In the genomic region with DNA sequence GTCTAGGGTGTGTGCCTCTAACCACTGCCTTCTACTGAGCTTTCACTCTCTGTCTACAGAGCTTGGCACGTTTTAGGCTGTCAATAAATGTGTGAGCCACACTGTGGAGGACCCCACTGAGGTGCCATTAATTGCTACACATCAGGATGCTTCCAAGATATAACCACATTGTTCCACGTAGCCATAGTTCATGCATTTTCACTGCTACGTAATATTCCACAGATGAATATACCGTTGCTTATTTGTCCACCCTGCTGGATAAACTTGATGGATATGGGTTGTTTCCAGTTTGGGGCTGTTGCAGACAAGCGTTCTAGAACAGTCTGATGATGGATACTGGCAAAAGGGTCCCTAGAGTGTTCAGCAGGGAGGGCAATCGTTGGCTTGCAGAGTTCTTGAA, we compare ENCODE assay signal across 16 cellular contexts. TPM values are rescaled to one million over a fixed set of nuclear protein-coding genes. Genes with fewer than 3 reads are reported as not detected.
DNase-seq lines count a peak whose midpoint lies in the region; ATAC-seq and TF ChIP-seq lines count a peak whose summit lies in the region.
"Had no signal": no experiment of that assay in that cellular context is flagged by ENCODE, and none has a peak within 500 bp of the region (broad histone marks: within the 10 kb centered on the region; RNA-seq: fewer than 3 reads in every experiment).

No MANE protein-coding gene starts in this region.

- no peak for DNase-seq in WERI-Rb-1
- no peak for DNase-seq in dorsolateral prefrontal cortex
- DNase-seq in right atrium auricular region (ENCODE audit: low spot score) = no peak
- DNase-seq in CD14-positive monocyte (ENCODE audit: low spot score) = no peak
- DNase-seq in superior temporal gyrus (ENCODE audit: extremely low spot score) = no peak
- DNase-seq: CD8-positive, alpha-beta T cell; COR-L47; DMS153; DMS79 treated with DMSO at 0.1 percent for 48 hours; EL; HFFc6 had no signal

- no peak for ATAC-seq in stimulated activated memory B cell treated with anti-CD40 and anti-IgM and Interleukin-4, amounts not matched to agents 10 μg/mL and 1 μg/mL and 100 μg/mL, for 72 hours
- ATAC-seq: CD8-positive, alpha-beta T cell had no signal

- peaks cover 10% of the 10 kb centered on the region for H3K4me1 ChIP-seq in rectal smooth muscle tissue (ENCODE audit: control insufficient read depth, insufficient read depth, low read length)
- H3K4me1 ChIP-seq in right atrium auricular region = peaks cover 0 to 20% of the 10 kb centered on the region in 2 donors
- H3K4me1 ChIP-seq: HAP-1 had no signal

- no peaks in the 10 kb centered on the region for H3K9me3 Mint-ChIP-seq in CD14-positive monocyte
- no peaks in the 10 kb centered on the region for H3K9me3 Mint-ChIP-seq in stimulated activated memory B cell treated with anti-CD40 and anti-IgM and Interleukin-4, amounts not matched to agents 10 μg/mL and 1 μg/mL and 100 μg/mL, for 72 hours
- H3K9me3 Mint-ChIP-seq: CD8-positive, alpha-beta T cell; HFFc6 had no signal

- peak overlapping the region; percentile 61; the same call in 1 of the 2 replicates for H3K27ac ChIP-seq in WERI-Rb-1
- peak overlapping the region in 41 of 59 donors; percentile 18 to 87 (median 68) for H3K27ac ChIP-seq in dorsolateral prefrontal cortex
- peak overlapping the region; percentile 78 for H3K27ac ChIP-seq in rectal smooth muscle tissue (ENCODE audit: low read depth, low read length)
- no peak overlapping the region for H3K27ac ChIP-seq in right atrium auricular region
- H3K27ac ChIP-seq: HL-60 had no signal

- H3K4me3 Mint-ChIP-seq in CD14-positive monocyte = no peak overlapping the region
- H3K4me3 Mint-ChIP-seq in stimulated activated memory B cell treated with anti-CD40 and anti-IgM and Interleukin-4, amounts not matched to agents 10 μg/mL and 1 μg/mL and 100 μg/mL, for 72 hours = no peak overlapping the region
- H3K4me3 Mint-ChIP-seq: B cell; CD8-positive, alpha-beta T cell; HFFc6 had no signal

- H3K36me3 Mint-ChIP-seq in CD14-positive monocyte = peaks cover 67 to 80% of the 10 kb centered on the region in 2 donors
- peaks cover 48% of the 10 kb centered on the region for H3K36me3 Mint-ChIP-seq in stimulated activated memory B cell treated with anti-CD40 and anti-IgM and Interleukin-4, amounts not matched to agents 10 μg/mL and 1 μg/mL and 100 μg/mL, for 72 hours

- H3K36me3 ChIP-seq in WERI-Rb-1 = peaks cover 28% of the 10 kb centered on the region
- H3K36me3 ChIP-seq in rectal smooth muscle tissue (ENCODE audit: control insufficient read depth, insufficient read depth, low read length) = peaks cover 30% of the 10 kb centered on the region
- peaks cover 42% of the 10 kb centered on the region for H3K36me3 ChIP-seq in right atrium auricular region

- no peaks in the 10 kb centered on the region for H3K4me1 Mint-ChIP-seq in CD14-positive monocyte
- H3K4me1 Mint-ChIP-seq in stimulated activated memory B cell treated with anti-CD40 and anti-IgM and Interleukin-4, amounts not matched to agents 10 μg/mL and 1 μg/mL and 100 μg/mL, for 72 hours = no peaks in the 10 kb centered on the region
- H3K4me1 Mint-ChIP-seq: B cell had no signal

- H3K27ac Mint-ChIP-seq in CD14-positive monocyte = peak overlapping the region in 1 of 7 donors; percentile 46
- no peak overlapping the region for H3K27ac Mint-ChIP-seq in stimulated activated memory B cell treated with anti-CD40 and anti-IgM and Interleukin-4, amounts not matched to agents 10 μg/mL and 1 μg/mL and 100 μg/mL, for 72 hours
- H3K27ac Mint-ChIP-seq: B cell; CD8-positive, alpha-beta T cell; HFFc6 had no signal

- H3K27me3 Mint-ChIP-seq in CD14-positive monocyte (ENCODE audit: low read depth in 3 of 3) = peaks cover 0 to 1% (median 0%) of the 10 kb centered on the region in 3 donors
- no peaks in the 10 kb centered on the region for H3K27me3 Mint-ChIP-seq in stimulated activated memory B cell treated with anti-CD40 and anti-IgM and Interleukin-4, amounts not matched to agents 10 μg/mL and 1 μg/mL and 100 μg/mL, for 72 hours
- H3K27me3 Mint-ChIP-seq: B cell had no signal

- H3K4me3 ChIP-seq in WERI-Rb-1 (ENCODE audit: low read depth, low read length) = no peak overlapping the region
- no peak overlapping the region for H3K4me3 ChIP-seq in dorsolateral prefrontal cortex
- no peak overlapping the region for H3K4me3 ChIP-seq in rectal smooth muscle tissue (ENCODE audit: low read length)
- H3K4me3 ChIP-seq in right atrium auricular region = no peak overlapping the region
- H3K4me3 ChIP-seq: HAP-1 had no signal

- H3K9ac ChIP-seq in rectal smooth muscle tissue (ENCODE audit: low read length) = no peak overlapping the region

- no peaks in the 10 kb centered on the region for H3K27me3 ChIP-seq in WERI-Rb-1 (ENCODE audit: insufficient read depth, low read depth, severe bottlenecking)
- H3K27me3 ChIP-seq in dorsolateral prefrontal cortex = no peaks in the 10 kb centered on the region
- no peaks in the 10 kb centered on the region for H3K27me3 ChIP-seq in rectal smooth muscle tissue (ENCODE audit: control insufficient read depth, insufficient read depth, low read length)
- no peaks in the 10 kb centered on the region for H3K27me3 ChIP-seq in right atrium auricular region

- TF ChIP-seq CTCF in WERI-Rb-1 (IDR thresholded peaks at IDR 0.05; ENCODE audit: low read depth, low read length) = no peak
- no peak for TF ChIP-seq CTCF in dorsolateral prefrontal cortex (IDR thresholded peaks at IDR 0.05 in 54 of 56, conservative IDR thresholded peaks at IDR 0.05 in 2 of 56; ENCODE audit: low read depth in 1 of 56, partially characterized antibody in 56 of 56)
- no peak for TF ChIP-seq CTCF in right atrium auricular region (IDR thresholded peaks at IDR 0.05)
- TF ChIP-seq CTCF in CD14-positive monocyte (IDR thresholded peaks at IDR 0.05) = no peak

- intact Hi-C loops in dorsolateral prefrontal cortex (cut with DNase I) (no loop called here), CD14-positive monocyte (cut with micrococcal nuclease) (no loop called here)

- H3K9me3 ChIP-seq in WERI-Rb-1 (ENCODE audit: severe bottlenecking) = no peaks in the 10 kb centered on the region
- H3K9me3 ChIP-seq in right atrium auricular region = no peaks in the 10 kb centered on the region
- H3K9me3 ChIP-seq: HAP-1 had no signal

RNA-seq across cellular contexts. Expression of a gene that starts 11.3 kb away (rescaled TPM):
- total RNA-seq in dorsolateral prefrontal cortex (100 to 1,000 TPM in 33 of 120 experiments, 10 to 100 TPM in 87; 35.4 to 140 (median 89.4) TPM), right atrium auricular region (10 to 100 TPM; 11.2 to 28.1 TPM)
- polyA plus RNA-seq in CD14-positive monocyte = under 1 TPM; 0.12 to 0.45 TPM

RNA-seq across cellular contexts. Expression of a gene that starts 14.9 kb away (rescaled TPM):
- total RNA-seq in dorsolateral prefrontal cortex (10 to 100 TPM; 22.8 to 64.2 (median 35.5) TPM), right atrium auricular region (10 to 100 TPM; 23.3 to 26.6 TPM)
- 10 to 100 TPM; 16.0 to 23.4 TPM for polyA plus RNA-seq in CD14-positive monocyte

RNA-seq across cellular contexts. Expression of a gene that starts 15.2 kb away (rescaled TPM):
- total RNA-seq in dorsolateral prefrontal cortex (10 to 100 TPM in 91 of 120 experiments, 1 to 10 TPM in 29; 6.6 to 73.8 (median 12.0) TPM), right atrium auricular region (10 to 100 TPM; 15.2 to 15.6 TPM)
- polyA plus RNA-seq in CD14-positive monocyte = 1 to 10 TPM; 2.7 to 2.9 TPM

RNA-seq across cellular contexts. Expression of a gene that starts 48.5 kb away (rescaled TPM):
- total RNA-seq in dorsolateral prefrontal cortex (10 to 100 TPM in 5 of 120 experiments, 1 to 10 TPM in 115; 1.4 to 15.4 (median 5.6) TPM), right atrium auricular region (1 to 10 TPM; 3.7 to 5.3 TPM)
- 1 to 10 TPM; 4.3 to 8.5 TPM for polyA plus RNA-seq in CD14-positive monocyte

RNA-seq across cellular contexts. Expression of a gene that starts 49.2 kb away (rescaled TPM):
- total RNA-seq in dorsolateral prefrontal cortex (10 to 100 TPM; 22.7 to 66.6 (median 39.6) TPM), right atrium auricular region (10 to 100 TPM; 30.7 to 32.9 TPM)
- 10 to 100 TPM; 27.9 to 44.2 TPM for polyA plus RNA-seq in CD14-positive monocyte

Comparison
In these comparisons a context has a peak if more than half of its experiments do, and no peak if none do; other contexts are left out.
1. H3K27ac ChIP-seq: peak in WERI-Rb-1 (single experiment), dorsolateral prefrontal cortex (41 of 59) and rectal smooth muscle tissue (single experiment); none in right atrium auricular region (0 of 2).